In genomic region chr3:154334973-154335420, GRCh38 we compare ENCODE assay signal across 9 cellular contexts. TPM values are rescaled to one million over a fixed set of nuclear protein-coding genes. Genes with fewer than 3 reads are reported as not detected.
DNase-seq lines count a peak whose midpoint lies in the region; ATAC-seq and TF ChIP-seq lines count a peak whose summit lies in the region.
"Had no signal": no experiment of that assay in that cellular context is flagged by ENCODE, and none has a peak within 500 bp of the region (broad histone marks: within the 10 kb centered on the region; RNA-seq: fewer than 3 reads in every experiment).

No MANE protein-coding gene starts in this region.

- H3K36me3 Mint-ChIP-seq in endodermal cell (ENCODE audit: low read depth): no peaks in the 10 kb centered on the region

- intact Hi-C loops in posterior cingulate gyrus (cut with DNase I): loop anchor here (5.0 to 10.0 kb wide), 2 partner anchors 987 to 1370 kb away; no protein-coding TSS in a partner anchor

- H2AFZ ChIP-seq in parathyroid adenoma: no peak overlapping the region

- H3K4me1 ChIP-seq in endodermal cell (ENCODE audit: control insufficient read depth, insufficient read depth, low read length) (peaks cover 6% of the 10 kb centered on the region), parathyroid adenoma (no peaks in the 10 kb centered on the region)

- peak; percentile 61 for ATAC-seq in HG03064 (IDR thresholded peaks at IDR 0.05; ENCODE audit: low read depth, unreplicated experiment)
- ATAC-seq in GM18873 (IDR thresholded peaks at IDR 0.05; ENCODE audit: low FRiP score, unreplicated experiment): no peak
- ATAC-seq in stimulated activated naive CD8-positive, alpha-beta T cell treated with anti-CD3 and anti-CD28 coated beads, Interleukin-15, Interleukin-2, amounts not matched to agents 100 U/mL and 50 U/mL, for 24 hours: no peak

- DNase-seq in Daoy (ENCODE audit: low read depth): peak; percentile 13
- peak; percentile 7 for DNase-seq in NOMO-1 treated with dmso at 0.1 percent for 144 hours (lab: John Stamatoyannopoulos, UW; ENCODE audit: unreplicated experiment)
- no peak for DNase-seq in endodermal cell
- no peak for DNase-seq in posterior cingulate gyrus
- no peak for DNase-seq in stimulated activated naive CD8-positive, alpha-beta T cell treated with anti-CD3 and anti-CD28 coated beads, Interleukin-15, Interleukin-2, amounts not matched to agents 100 U/mL and 50 U/mL, for 24 hours

- no peaks in the 10 kb centered on the region for H3K9me3 Mint-ChIP-seq in endodermal cell

- no peak overlapping the region for H3K27ac ChIP-seq in endodermal cell (ENCODE audit: low read depth, low read length)
- H3K27ac ChIP-seq in parathyroid adenoma: no peak overlapping the region
- H3K27ac ChIP-seq: skin epidermis had no signal

- peak; percentile 82 for TF ChIP-seq CTCF in endodermal cell (conservative IDR thresholded peaks at IDR 0.05)
- TF ChIP-seq CTCF in parathyroid adenoma (IDR thresholded peaks at IDR 0.05): peak; percentile 70

- H3K9ac ChIP-seq in endodermal cell (ENCODE audit: extremely low read depth, low read length, poor library complexity, severe bottlenecking): no peak overlapping the region
- no peak overlapping the region for H3K9ac ChIP-seq in parathyroid adenoma

- H3K4me2 ChIP-seq in parathyroid adenoma (ENCODE audit: low read length): no peak overlapping the region

- peaks cover 35% of the 10 kb centered on the region for H3K27me3 ChIP-seq in endodermal cell (ENCODE audit: control insufficient read depth, insufficient read depth, low read length, poor library complexity, severe bottlenecking)
- H3K27me3 ChIP-seq in parathyroid adenoma (ENCODE audit: control insufficient read depth, insufficient read depth, low read length): no peaks in the 10 kb centered on the region

- no peak overlapping the region for H3K27ac Mint-ChIP-seq in endodermal cell

- 27% methylated on average over 2 of the region's 3 CpGs; no CpG with 5 or more reads in 1 of the 2 experiments for WGBS in endodermal cell (ENCODE audit: insufficient coverage in 1 of 2, insufficient read length in 1 of 2), 2 experiments

- no peaks in the 10 kb centered on the region for H3K79me2 ChIP-seq in parathyroid adenoma

- H3K4me3 Mint-ChIP-seq in endodermal cell: no peak overlapping the region

- H3K9me3 ChIP-seq in endodermal cell (ENCODE audit: control insufficient read depth, low read length) (no peaks in the 10 kb centered on the region), parathyroid adenoma (ENCODE audit: control insufficient read depth, low read length) (no peaks in the 10 kb centered on the region)

- peaks cover 18% of the 10 kb centered on the region for H3K27me3 Mint-ChIP-seq in endodermal cell (ENCODE audit: insufficient read depth)

- H3K4me3 ChIP-seq in endodermal cell (ENCODE audit: low read length) (no peak overlapping the region), parathyroid adenoma (ENCODE audit: low read depth, low read length) (no peak overlapping the region)
- H3K4me3 ChIP-seq: skin epidermis had no signal

- peaks cover 5% of the 10 kb centered on the region for H3K4me1 Mint-ChIP-seq in endodermal cell

- no peaks in the 10 kb centered on the region for H3K36me3 ChIP-seq in endodermal cell (ENCODE audit: control insufficient read depth, insufficient read depth, low read length)
- H3K36me3 ChIP-seq in parathyroid adenoma (ENCODE audit: control insufficient read depth, insufficient read depth, low read length): no peaks in the 10 kb centered on the region

RNA-seq across cellular contexts. Expression of gene DHX36, which starts 10.7 kb away (rescaled TPM):
- 51.9 and 52.2 TPM in 2 replicates for total RNA-seq in Daoy (2014; rRNA removed; shearing (Covaris generic))
- total RNA-seq in endodermal cell: 10 to 100 TPM; 90.0 to 97.3 TPM
- polyA plus RNA-seq in endodermal cell (2013, experiment 1 of 2): 101 TPM
- polyA plus RNA-seq in endodermal cell (2013, experiment 2 of 2): 91.5 TPM

Comparison
In these comparisons a context has a peak if more than half of its experiments do, and no peak if none do; other contexts are left out.
1. DNase-seq: peak in Daoy (single experiment) and NOMO-1 treated with dmso at 0.1 percent for 144 hours (single experiment); none in endodermal cell (single experiment), posterior cingulate gyrus (0 of 10) and stimulated activated naive CD8-positive, alpha-beta T cell treated with anti-CD3 and anti-CD28 coated beads, Interleukin-15, Interleukin-2, amounts not matched to agents 100 U/mL and 50 U/mL, for 24 hours (single experiment).